Comparison of ENCODE assay signal across 29 cellular contexts in genomic region chr15:29563112-29563511, GRCh38.
"Had no signal": no experiment of that assay in that cellular context is flagged by ENCODE, and none has a peak within 500 bp of the region (broad histone marks: within the 10 kb centered on the region; RNA-seq: fewer than 3 reads in every experiment).

No MANE protein-coding gene starts in this region.

- H3K4me1 ChIP-seq: adrenal gland, ascending aorta, breast epithelium had no signal

- H3K9me3 ChIP-seq: adrenal gland, ascending aorta, body of pancreas had no signal

- H3K27ac ChIP-seq: adrenal gland, ascending aorta, body of pancreas, brain microvascular endothelial cell, breast epithelium, cardiac muscle cell had no signal

- H3K36me3 ChIP-seq: adrenal gland, ascending aorta, brain microvascular endothelial cell, breast epithelium, cardiac muscle cell had no signal

- DNase-seq: activated effector memory CD4-positive, alpha-beta T cell treated with anti-CD3 and anti-CD28 coated beads, Interleukin-2, amount 50 U/mL, for 16 hours; activated effector memory CD4-positive, alpha-beta T cell treated with Interleukin-2 at 50 U/mL for 16 hours; activated gamma-delta T cell; activated gamma-delta T cell treated with Interleukin-2 at 50 U/mL for 16 hours; activated naive CD4-positive, alpha-beta T cell; activated naive CD4-positive, alpha-beta T cell treated with anti-CD3 and anti-CD28 coated beads for 36 hours; activated naive CD4-positive, alpha-beta T cell treated with anti-CD3 and anti-CD28 coated beads, Interleukin-2, amount 10 ng/mL, durations not matched to agents 7 days and 5 days; activated naive CD4-positive, alpha-beta T cell treated with anti-CD3 and anti-CD28 coated beads, Interleukin-2, amount 50 U/mL, for 16 hours; activated naive CD4-positive, alpha-beta T cell treated with Interleukin-2 at 50 U/mL for 16 hours; activated naive CD8-positive, alpha-beta T cell treated with anti-CD3 and anti-CD28 coated beads for 36 hours; activated naive CD8-positive, alpha-beta T cell treated with anti-CD3 and anti-CD28 coated beads, Interleukin-2, amount 10 ng/mL, durations not matched to agents 7 days and 5 days; activated naive CD8-positive, alpha-beta T cell treated with anti-CD3 and anti-CD28 coated beads, Interleukin-2, amount 50 U/mL, for 24 hours; activated T-cell treated with anti-CD3 and anti-CD28 coated beads, Interleukin-2, amount 50 U/mL, for 24 hours; activated T-cell treated with anti-CD3 and anti-CD28 coated beads, Interleukin-2, amount 50 U/mL, for 4 hours; activated T-cell treated with anti-CD3 and anti-CD28 coated beads, Interleukin-2, amount 50 U/mL, for 48 hours; activated T-cell treated with anti-CD3 and anti-CD28 coated beads, Interleukin-2, amount 50 U/mL, for 72 hours; adrenal gland; amniotic stem cell; amygdala; anterior cingulate cortex; aorta; body of pancreas; brain microvascular endothelial cell; caudate nucleus; central memory CD4-positive, alpha-beta T cell; cerebellar nuclear complex had no signal

- H3K4me3 ChIP-seq: adrenal gland, ascending aorta, body of pancreas, breast epithelium, cardiac muscle cell had no signal
